ENCODE assay signal across 27 cellular contexts in the genomic region with DNA sequence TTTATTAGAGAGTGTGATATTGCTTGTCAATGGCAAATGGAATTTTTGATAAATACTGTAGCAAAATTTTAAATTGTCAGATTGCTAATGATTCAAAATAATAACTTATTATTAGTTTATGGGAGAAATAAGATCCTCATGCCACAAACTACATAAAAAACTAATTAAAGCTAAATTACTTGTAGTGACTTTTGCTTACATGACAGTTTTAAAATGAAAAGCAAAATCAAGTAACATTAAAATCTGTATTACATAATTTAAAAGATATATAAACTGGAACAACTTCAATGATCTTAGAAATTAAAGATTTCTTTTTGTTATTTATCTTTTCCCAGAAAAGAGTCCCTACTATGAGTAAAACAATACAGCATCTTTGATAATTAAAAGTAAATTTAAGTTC.
"Had no signal": no experiment of that assay in that cellular context is flagged by ENCODE, and none has a peak within 500 bp of the region (broad histone marks: within the 10 kb centered on the region; RNA-seq: fewer than 3 reads in every experiment).

No MANE protein-coding gene starts in this region.

- ATAC-seq: activated CD4-positive, CD25-positive, alpha-beta regulatory T cell treated with anti-CD3 and anti-CD28 coated beads, Interleukin-2, amount 50 U/mL, for 24 hours; activated CD8-positive, alpha-beta T cell treated with anti-CD3 and anti-CD28 coated beads for 36 hours; activated T-cell treated with anti-CD3 and anti-CD28 coated beads, Interleukin-2, amount 50 U/mL, for 4 hours; activated T-helper 17 cell treated with anti-CD3 and anti-CD28 coated beads, Interleukin-2, amount 50 U/mL, for 72 hours; heart left ventricle; T-helper 17 cell had no signal

- DNase-seq: activated B cell treated with CpG ODN at 0.5 μM for 24 hours; activated CD4-positive, alpha-beta T cell treated with anti-CD3 and anti-CD28 coated beads for 48 hours; activated CD4-positive, alpha-beta T cell treated with anti-CD3 and anti-CD28 coated beads, Interleukin-2, amount 50 U/mL, for 1 hour; activated CD4-positive, alpha-beta T cell treated with anti-CD3 and anti-CD28 coated beads, Interleukin-2, amount 50 U/mL, for 48 hours; activated CD8-positive, alpha-beta memory T cell treated with anti-CD3 and anti-CD28 coated beads for 24 hours; activated CD8-positive, alpha-beta T cell treated with anti-CD3 and anti-CD28 coated beads for 36 hours; activated effector memory CD4-positive, alpha-beta T cell treated with Interleukin-2 at 50 U/mL for 16 hours; activated gamma-delta T cell treated with Interleukin-2 at 50 U/mL for 16 hours; activated naive CD4-positive, alpha-beta T cell treated with anti-CD3 and anti-CD28 coated beads, Interleukin-2, amount 50 U/mL, for 16 hours; activated naive CD4-positive, alpha-beta T cell treated with Interleukin-2 at 50 U/mL for 16 hours; activated T-cell treated with anti-CD3 and anti-CD28 coated beads, Interleukin-2, amount 50 U/mL, for 4 hours; amygdala; central memory CD4-positive, alpha-beta T cell; cerebellar nuclear complex; dorsolateral prefrontal cortex; effector memory CD4-positive, alpha-beta T cell; esophagus squamous epithelium; foreskin melanocyte; glutamatergic neuron; heart left ventricle; T-helper 1 cell; T-helper 17 cell; T1000; WERI-Rb-1 had no signal

- FAIRE-seq: endothelial cell of umbilical vein had no signal
